ENCODE assay signal across 17 cellular contexts in the genomic region with DNA sequence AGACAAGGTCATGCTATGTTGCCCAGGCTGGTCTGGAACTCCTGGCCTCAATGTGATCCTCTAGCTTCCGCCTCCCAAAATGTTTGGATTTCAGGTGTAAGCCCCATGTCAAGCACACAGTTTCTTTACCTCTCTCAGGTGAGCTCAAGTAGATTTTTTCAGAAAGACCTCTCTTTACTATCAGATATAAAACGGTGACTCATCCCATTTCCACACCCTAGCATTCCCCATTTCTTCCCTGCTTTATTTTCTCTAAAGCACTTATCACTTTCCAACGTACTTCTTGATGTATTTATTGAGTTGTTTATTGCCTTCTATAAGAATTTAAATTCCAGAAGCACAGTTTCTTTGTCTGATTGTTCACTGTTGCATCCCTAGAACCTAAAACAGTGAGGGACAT. TPM values are rescaled to one million over a fixed set of nuclear protein-coding genes. Genes with fewer than 3 reads are reported as not detected.
DNase-seq lines count a peak whose midpoint lies in the region; ATAC-seq and TF ChIP-seq lines count a peak whose summit lies in the region.
"Had no signal": no experiment of that assay in that cellular context is flagged by ENCODE, and none has a peak within 500 bp of the region (broad histone marks: within the 10 kb centered on the region; RNA-seq: fewer than 3 reads in every experiment).

No MANE protein-coding gene starts in this region.

- H3K4me3 Mint-ChIP-seq in natural killer cell, result no peak overlapping the region
- no peak overlapping the region for H3K4me3 Mint-ChIP-seq in natural killer cell treated with Interleukin-12 subunit alpha and Interleukin-12 subunit beta and Interleukin-15 and Interleukin-18, amount 100 ng/mL, for 72 hours
- no peak overlapping the region for H3K4me3 Mint-ChIP-seq in type B pancreatic cell
- H3K4me3 Mint-ChIP-seq: HFFc6 had no signal

- H3K27me3 Mint-ChIP-seq in natural killer cell (ENCODE audit: low read depth in 2 of 2), result no peaks in the 10 kb centered on the region
- no peaks in the 10 kb centered on the region for H3K27me3 Mint-ChIP-seq in natural killer cell treated with Interleukin-12 subunit alpha and Interleukin-12 subunit beta and Interleukin-15 and Interleukin-18, amount 100 ng/mL, for 72 hours
- no peaks in the 10 kb centered on the region for H3K27me3 Mint-ChIP-seq in type B pancreatic cell

- TF ChIP-seq CTCF in natural killer cell (IDR thresholded peaks at IDR 0.05) (no peak), type B pancreatic cell (conservative IDR thresholded peaks at IDR 0.05) (no peak)

- H3K27ac Mint-ChIP-seq in natural killer cell, result peak overlapping the region; percentile 44 to 47
- no peak overlapping the region for H3K27ac Mint-ChIP-seq in natural killer cell treated with Interleukin-12 subunit alpha and Interleukin-12 subunit beta and Interleukin-15 and Interleukin-18, amount 100 ng/mL, for 72 hours
- H3K27ac Mint-ChIP-seq in type B pancreatic cell, result peak overlapping the region; percentile 44

- H3K9me3 Mint-ChIP-seq in natural killer cell (no peaks in the 10 kb centered on the region), type B pancreatic cell (no peaks in the 10 kb centered on the region)
- no peaks in the 10 kb centered on the region for H3K9me3 Mint-ChIP-seq in natural killer cell treated with Interleukin-12 subunit alpha and Interleukin-12 subunit beta and Interleukin-15 and Interleukin-18, amount 100 ng/mL, for 72 hours
- H3K9me3 Mint-ChIP-seq: HFFc6 had no signal

- ATAC-seq in natural killer cell (no peak), GM21737 (IDR thresholded peaks at IDR 0.05; ENCODE audit: unreplicated experiment) (no peak), GM21390 (IDR thresholded peaks at IDR 0.05; ENCODE audit: unreplicated experiment) (no peak), HG02884 (IDR thresholded peaks at IDR 0.05; ENCODE audit: unreplicated experiment) (no peak)
- ATAC-seq in natural killer cell treated with Interleukin-12 subunit alpha and Interleukin-12 subunit beta and Interleukin-15 and Interleukin-18, amount 100 ng/mL, for 72 hours, result no peak

- DNase-seq in natural killer cell (no peak), amniotic epithelial cell (ENCODE audit: low read depth) (peak; percentile 7), iris pigment epithelial cell (ENCODE audit: low read depth) (peak; percentile 5), type B pancreatic cell (ENCODE audit: extremely low spot score, unreplicated experiment) (no peak)
- no peak for DNase-seq in natural killer cell treated with Interleukin-12 subunit alpha and Interleukin-12 subunit beta and Interleukin-15 and Interleukin-18, amount 100 ng/mL, for 72 hours (ENCODE audit: low spot score)
- DNase-seq: 8988T; C1 segment of cervical spinal cord; DMS79; GOT3; HFFc6; MV-4-11; NCI-H2227 treated with DMSO at 0.1 percent for 48 hours; NCI-H526 treated with DMSO at 0.1 percent for 48 hours; NK-92 treated with Interleukin-12 subunit alpha and Interleukin-12 subunit beta, amount 100 ng/mL, for 24 hours had no signal

- no peaks in the 10 kb centered on the region for H3K36me3 Mint-ChIP-seq in natural killer cell
- peaks cover 5% of the 10 kb centered on the region for H3K36me3 Mint-ChIP-seq in natural killer cell treated with Interleukin-12 subunit alpha and Interleukin-12 subunit beta and Interleukin-15 and Interleukin-18, amount 100 ng/mL, for 72 hours
- H3K36me3 Mint-ChIP-seq in type B pancreatic cell, result peaks cover 8% of the 10 kb centered on the region

- H3K4me1 Mint-ChIP-seq in natural killer cell (peaks cover 54% of the 10 kb centered on the region in 2 donors), type B pancreatic cell (ENCODE audit: unreplicated experiment) (peaks cover 17% of the 10 kb centered on the region)
- peaks cover 25 to 30% of the 10 kb centered on the region in 2 donors for H3K4me1 Mint-ChIP-seq in natural killer cell treated with Interleukin-12 subunit alpha and Interleukin-12 subunit beta and Interleukin-15 and Interleukin-18, amount 100 ng/mL, for 72 hours (ENCODE audit: low read depth in 2 of 2)

- intact Hi-C loops in natural killer cell (cut with micrococcal nuclease), result no loop called here

RNA-seq across cellular contexts. Expression of a gene that starts 3.7 kb away (rescaled TPM):
- 10 to 100 TPM; 22.7 to 35.2 (median 23.0) TPM for total RNA-seq in natural killer cell
- total RNA-seq in natural killer cell treated with Interleukin-12 subunit alpha and Interleukin-12 subunit beta and Interleukin-15 and Interleukin-18, amount 100 ng/mL, for 72 hours, result 10 to 100 TPM; 25.3 to 38.7 TPM
- 54.4 and 60.6 TPM in 2 replicates for total RNA-seq in type B pancreatic cell (ENCODE audit: low replicate concordance)

Comparison
In these comparisons a context has a peak if more than half of its experiments do, and no peak if none do; other contexts are left out.
1. H3K27ac Mint-ChIP-seq: peak in natural killer cell (2 of 2) and type B pancreatic cell (single experiment); none in natural killer cell treated with Interleukin-12 subunit alpha and Interleukin-12 subunit beta and Interleukin-15 and Interleukin-18, amount 100 ng/mL, for 72 hours (0 of 2).
2. DNase-seq: peak in amniotic epithelial cell (single experiment) and iris pigment epithelial cell (single experiment); none in natural killer cell (single experiment), natural killer cell treated with Interleukin-12 subunit alpha and Interleukin-12 subunit beta and Interleukin-15 and Interleukin-18, amount 100 ng/mL, for 72 hours (single experiment) and type B pancreatic cell (single experiment).